Comparison of ENCODE assay signal across 34 cellular contexts in genomic region chr7:53771701-53772100, GRCh38.
"Had no signal": no experiment of that assay in that cellular context is flagged by ENCODE, and none has a peak within 500 bp of the region (broad histone marks: within the 10 kb centered on the region; RNA-seq: fewer than 3 reads in every experiment).

No MANE protein-coding gene starts in this region.

- H3K9ac ChIP-seq: KMS-11 had no signal

- H3K4me2 ChIP-seq: KMS-11 had no signal

- DNase-seq: Karpas-422, Kasumi-1, KG1, MG63, MM.1S, MV-4-11, NCI-H1048, NCI-H1092, NCI-H1092 treated with DMSO at 0.1 percent for 48 hours, NCI-H1105, NCI-H1105 treated with DMSO at 0.1 percent for 48 hours, NCI-H1417, NCI-H1417 treated with DMSO at 0.1 percent for 48 hours, NCI-H1436, NCI-H1436 treated with DMSO at 0.1 percent for 48 hours, NCI-H146, NCI-H1694, NCI-H1694 treated with DMSO at 0.1 percent for 48 hours, NCI-H187, NCI-H187 treated with DMSO at 0.1 percent for 48 hours, NCI-H1930, NCI-H2029, NCI-H2029 treated with DMSO at 0.1 percent for 48 hours, NCI-H2081, NCI-H2081 treated with DMSO at 0.1 percent for 48 hours, NCI-H2107, NCI-H2171, NCI-H2171 treated with DMSO at 0.1 percent for 48 hours, NCI-H2227 treated with DMSO at 0.1 percent for 48 hours, NCI-H226, NCI-H345, NCI-H446, NCI-H446 treated with DMSO at 0.1 percent for 48 hours had no signal

- H3K9me3 ChIP-seq: MG63 had no signal

- H3K4me3 ChIP-seq: MG63 had no signal

- H3K27ac ChIP-seq: KMS-11 had no signal

- H3K27me3 ChIP-seq: MG63 had no signal

- H3K36me3 ChIP-seq: MG63 had no signal
